8 cellular contexts compared by ENCODE assay signal in the genomic region with DNA sequence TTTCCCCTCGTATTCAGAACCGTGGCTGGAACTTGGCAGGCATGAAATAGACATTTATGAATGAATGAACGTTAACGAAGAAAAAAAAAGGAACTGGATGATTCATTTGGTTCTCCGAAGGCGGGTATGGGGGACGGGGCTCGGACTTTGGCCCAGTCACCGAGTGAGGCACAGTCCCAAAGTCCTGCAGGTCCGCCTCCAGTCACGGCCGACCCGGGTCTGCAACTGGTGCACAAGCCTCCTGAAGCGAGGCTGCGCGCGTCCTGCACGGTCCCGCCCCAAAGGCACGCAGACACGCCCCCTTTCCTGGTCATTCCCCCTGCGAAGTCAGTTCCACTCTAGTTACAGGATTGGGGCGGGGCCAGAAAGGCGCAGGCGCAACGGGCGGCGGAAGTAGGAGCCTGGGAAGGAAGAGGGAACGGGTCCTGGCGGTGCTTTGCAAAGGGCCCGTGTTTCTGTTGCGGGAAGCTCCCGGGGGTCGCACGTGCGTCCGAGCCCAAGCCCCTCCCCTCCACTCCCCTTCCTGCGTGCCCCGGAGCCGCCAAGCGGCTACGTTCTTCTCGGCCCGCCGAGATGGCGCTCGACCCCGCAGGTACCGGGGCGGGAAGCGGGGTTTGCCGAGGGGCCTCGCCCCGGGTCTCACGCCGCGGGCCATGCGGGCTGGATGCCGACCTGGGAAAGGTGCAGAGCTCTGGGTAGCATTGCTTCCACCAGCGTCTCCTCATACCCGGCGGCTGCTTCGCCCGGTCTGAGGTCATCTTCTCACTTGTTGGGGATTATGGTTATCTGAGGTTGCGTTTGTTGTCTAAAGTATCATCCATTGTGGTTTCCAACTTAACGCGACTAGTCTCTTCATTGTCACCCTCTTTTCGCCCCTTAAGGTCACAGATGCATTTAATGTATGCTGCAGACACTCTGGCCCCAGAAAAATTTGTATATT. TPM values are rescaled to one million over a fixed set of nuclear protein-coding genes. Genes with fewer than 3 reads are reported as not detected.
DNase-seq lines count a peak whose midpoint lies in the region; ATAC-seq and TF ChIP-seq lines count a peak whose summit lies in the region.

A gene with protein sequence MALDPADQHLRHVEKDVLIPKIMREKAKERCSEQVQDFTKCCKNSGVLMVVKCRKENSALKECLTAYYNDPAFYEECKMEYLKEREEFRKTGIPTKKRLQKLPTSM (plus strand): TSS at position 399 of the 940 bp plus-strand sequence. CDS start 175 bp downstream, at position 574.

- intact Hi-C loops in left lung (cut with DNase I), result no loop called here

- DNase-seq in C1 segment of cervical spinal cord (lab: John Stamatoyannopoulos, UW) (peak; percentile 78 to 98 (median 92)), NCI-H748 treated with DMSO at 0.1 percent for 48 hours (lab: John Stamatoyannopoulos, UW) (peak; percentile 78), dedifferentiated amniotic fluid mesenchymal stem cell (ENCODE audit: extremely low spot score) (peak; percentile 97), left lung (peak; percentile 99)
- peak; percentile 77 to 94 for DNase-seq in activated CD4-positive, alpha-beta T cell treated with anti-CD3 and anti-CD28 coated beads, Interleukin-2, amount 50 U/mL, for 24 hours (ENCODE audit: low read depth in 1 of 2, low spot score in 1 of 2)
- DNase-seq in stimulated activated CD4-positive, alpha-beta T cell treated with anti-CD3 and anti-CD28 coated beads, Interleukin-2, amount 100 ng/mL, for 48 hours, result peak; percentile 88 to 94

- H3K36me3 ChIP-seq in left lung, result no peaks in the 10 kb centered on the region

- TF ChIP-seq CTCF in left lung (IDR thresholded peaks at IDR 0.05), result no peak

- H3K27ac ChIP-seq in left lung, result peak within 1 kb of the TSS; percentile 60 to 82

- peaks cover 8 to 42% of the 10 kb centered on the region in 2 donors for H3K4me1 ChIP-seq in left lung

- no peaks in the 10 kb centered on the region for H3K9me3 ChIP-seq in left lung

- ATAC-seq in GM19372 (IDR thresholded peaks at IDR 0.05; ENCODE audit: low read depth, unreplicated experiment) (peak; percentile 94), HG03558 (IDR thresholded peaks at IDR 0.05; ENCODE audit: extremely low read depth, unreplicated experiment) (peak; percentile 96), left lung (peak; percentile 100)

- peak within 1 kb of the TSS; percentile 77 to 82 for H3K4me3 ChIP-seq in left lung

- no peaks in the 10 kb centered on the region for H3K27me3 ChIP-seq in left lung

RNA-seq across cellular contexts. Expression of the gene that starts here (rescaled TPM):
- 10 to 100 TPM; 18.6 to 20.1 TPM for total RNA-seq in left lung

Comparison
In these comparisons a context has a peak if more than half of its experiments do, and no peak if none do; other contexts are left out.
1. Peak in every context shown above with its lines: DNase-seq, ATAC-seq, H3K4me3 ChIP-seq and H3K27ac ChIP-seq.